In genomic region chr11:65869643-65870306, GRCh38 we compare ENCODE assay signal across 22 cellular contexts. TPM values are rescaled to one million over a fixed set of nuclear protein-coding genes. Genes with fewer than 3 reads are reported as not detected.
DNase-seq lines count a peak whose midpoint lies in the region; ATAC-seq, FAIRE-seq and TF ChIP-seq lines count a peak whose summit lies in the region.
"Had no signal": no experiment of that assay in that cellular context is flagged by ENCODE, and none has a peak within 500 bp of the region (broad histone marks: within the 10 kb centered on the region; RNA-seq: fewer than 3 reads in every experiment).

No MANE protein-coding gene starts in this region.

- no peaks in the 10 kb centered on the region for H3K27me3 Mint-ChIP-seq in activated CD4-positive, alpha-beta T cell treated with anti-CD3 and anti-CD28 coated beads, Interleukin-2, amount 10 ng/mL, durations not matched to agents 7 days and 5 days
- H3K27me3 Mint-ChIP-seq: activated CD8-positive, alpha-beta T cell treated with anti-CD3 and anti-CD28 coated beads for 36 hours had no signal

- H3K4me1 Mint-ChIP-seq in activated CD4-positive, alpha-beta T cell treated with anti-CD3 and anti-CD28 coated beads, Interleukin-2, amount 10 ng/mL, durations not matched to agents 7 days and 5 days = peaks cover 36% of the 10 kb centered on the region

- no peaks in the 10 kb centered on the region for H3K9me3 ChIP-seq in HepG2 (ENCODE audit: low read length)
- H3K9me3 ChIP-seq in spleen = no peaks in the 10 kb centered on the region
- H3K9me3 ChIP-seq: colonic mucosa, gastrocnemius medialis had no signal

- peaks cover 15% of the 10 kb centered on the region for H3K36me3 Mint-ChIP-seq in activated CD4-positive, alpha-beta T cell treated with anti-CD3 and anti-CD28 coated beads, Interleukin-2, amount 10 ng/mL, durations not matched to agents 7 days and 5 days (ENCODE audit: low read depth)

- no peaks in the 10 kb centered on the region for H3K79me2 ChIP-seq in HepG2 (ENCODE audit: insufficient read depth, low read length)

- no peak for DNase-seq in activated CD4-positive, alpha-beta T cell treated with anti-CD3 and anti-CD28 coated beads, Interleukin-2, amount 10 ng/mL, durations not matched to agents 7 days and 5 days
- DNase-seq in activated CD4-positive, alpha-beta T cell treated with anti-CD3 and anti-CD28 coated beads, Interleukin-2, amount 50 U/mL, for 1 hour = no peak
- no peak for DNase-seq in RWPE1 (ENCODE audit: low spot score)
- DNase-seq in HepG2 (ENCODE audit: low spot score) = no peak
- peak; percentile 69 for DNase-seq in spleen
- DNase-seq in Ammon's horn (ENCODE audit: low spot score) = no peak
- DNase-seq: ACHN; activated CD8-positive, alpha-beta T cell treated with anti-CD3 and anti-CD28 coated beads for 36 hours; amygdala; colonic mucosa; gastrocnemius medialis; immature natural killer cell; mesendoderm; NCI-H1436 treated with DMSO at 0.1 percent for 48 hours; small intestine; stimulated activated naive CD4-positive, alpha-beta T cell had no signal

- H3K4me1 ChIP-seq in HepG2 (ENCODE audit: insufficient read depth, low read length) (peaks cover 22% of the 10 kb centered on the region), spleen (peaks cover 16 to 78% (median 48%) of the 10 kb centered on the region in 6 donors)
- H3K4me1 ChIP-seq: colonic mucosa had no signal

- in situ Hi-C loops in HepG2 (cut with HindIII; ENCODE audit: extremely low pct_ligation_motif_present, low pct_unique_long_range_greater_than_20kb) = no loop called here

- H3K4me2 ChIP-seq in HepG2 (ENCODE audit: low read depth, low read length) = no peak overlapping the region

- POLR2A ChIA-PET in activated CD4-positive, alpha-beta T cell treated with anti-CD3 and anti-CD28 coated beads, Interleukin-2, amount 10 ng/mL, durations not matched to agents 7 days and 5 days (lab: Charles Lee) = interaction anchor here (1.1 kb wide), 1 partner anchor 10 kb away, joined by 3 read pairs; the partner anchor contains the start of gene MUS81
- POLR2A ChIA-PET in RWPE1 (lab: Yijun Ruan, JAX; ENCODE audit: low non-redundant PET) = no interaction called here
- POLR2A ChIA-PET in HepG2 (lab: Yijun Ruan, JAX) = interaction anchor here (1.0 to 8.9 kb wide), 5 partner anchors 11 to 157 kb away, joined by 3 to 81 read pairs (median 3); partner anchors contain the start of genes CFL1, FIBP and MUS81

- H3K27me3 ChIP-seq in HepG2 (ENCODE audit: control insufficient read depth in 1 of 2, insufficient read depth in 2 of 2, low read length in 2 of 2) (no peaks in the 10 kb centered on the region; a peak in 1 of 5 replicates), spleen (replicated peaks in 1 of 7) (peaks cover 0 to 11% (median 0%) of the 10 kb centered on the region in 7 donors)
- H3K27me3 ChIP-seq: colonic mucosa, gastrocnemius medialis had no signal

- TF ChIP-seq CTCF in RWPE1 (conservative IDR thresholded peaks at IDR 0.05; ENCODE audit: low read depth) = no peak
- no peak for TF ChIP-seq CTCF in HepG2 (CRISPR knock-in tag; IDR thresholded peaks at IDR 0.05)
- no peak for TF ChIP-seq CTCF in spleen (IDR thresholded peaks at IDR 0.05 in 8 of 11, conservative IDR thresholded peaks at IDR 0.05 in 3 of 11)

- CTCF ChIA-PET in activated CD4-positive, alpha-beta T cell treated with anti-CD3 and anti-CD28 coated beads, Interleukin-2, amount 10 ng/mL, durations not matched to agents 7 days and 5 days (lab: Charles Lee) = interaction anchor here (0.6 to 25.8 kb wide), 6 partner anchors 9 to 119 kb away, joined by 3 to 590 read pairs (median 6); partner anchors contain the start of genes CCDC85B, CFL1, CTSW and FIBP
- CTCF ChIA-PET in RWPE1 (lab: Yijun Ruan, JAX) = interaction anchor here (0.5 to 1.9 kb wide), 3 partner anchors 9 to 12 kb away, joined by 3 to 5 read pairs (median 3); no protein-coding TSS in a partner anchor
- CTCF ChIA-PET in HepG2 (lab: Yijun Ruan, JAX; ENCODE audit: low intra/inter-chr PET ratio, low total read pairs) = no interaction called here

- ATAC-seq in HepG2 (no peak; the same call in 2 of the 3 replicates), HG03469 (IDR thresholded peaks at IDR 0.05; ENCODE audit: unreplicated experiment) (no peak), HG03280 (IDR thresholded peaks at IDR 0.05; ENCODE audit: unreplicated experiment) (no peak)
- ATAC-seq: activated CD8-positive, alpha-beta T cell treated with anti-CD3 and anti-CD28 coated beads for 36 hours; gastrocnemius medialis had no signal

- H3K27ac Mint-ChIP-seq in activated CD4-positive, alpha-beta T cell treated with anti-CD3 and anti-CD28 coated beads, Interleukin-2, amount 10 ng/mL, durations not matched to agents 7 days and 5 days = peak overlapping the region; percentile 22
- H3K27ac Mint-ChIP-seq: activated CD8-positive, alpha-beta T cell treated with anti-CD3 and anti-CD28 coated beads for 36 hours; activated T-helper 1 cell treated with anti-CD3 and anti-CD28 coated beads, Interleukin-12 subunit alpha, Interleukin-12 subunit beta, Interleukin-2, Interleukin-4 antibody, amounts not matched to agents 30 ng/mL and 10 ng/mL and 1 ng/mL, durations not matched to agents 14 hours and 24 hours and 36 hours had no signal

- H3K9ac ChIP-seq in HepG2 (ENCODE audit: insufficient read depth, low read depth, low read length) = no peak overlapping the region

- H3K27ac ChIP-seq in RWPE1 (peak overlapping the region; percentile 82), HepG2 (ENCODE audit: extremely low read length, insufficient read depth, low read length) (no peak overlapping the region), spleen (peak overlapping the region in 5 of 8 donors; percentile 82 to 91 (median 85))
- H3K27ac ChIP-seq: colonic mucosa had no signal

- H3K9me3 Mint-ChIP-seq in activated CD4-positive, alpha-beta T cell treated with anti-CD3 and anti-CD28 coated beads, Interleukin-2, amount 10 ng/mL, durations not matched to agents 7 days and 5 days = no peaks in the 10 kb centered on the region
- H3K9me3 Mint-ChIP-seq: activated CD8-positive, alpha-beta T cell treated with anti-CD3 and anti-CD28 coated beads for 36 hours; activated T-helper 1 cell treated with anti-CD3 and anti-CD28 coated beads, Interleukin-12 subunit alpha, Interleukin-12 subunit beta, Interleukin-2, Interleukin-4 antibody, amounts not matched to agents 30 ng/mL and 10 ng/mL and 1 ng/mL, durations not matched to agents 14 hours and 24 hours and 36 hours; immature natural killer cell had no signal

- TF ChIP-seq EP300 in HepG2 (IDR thresholded peaks at IDR 0.05; ENCODE audit: low read depth in 2 of 2, low read length in 2 of 2) = no peak
- TF ChIP-seq EP300 in HepG2 (CRISPR knock-in tag; IDR thresholded peaks at IDR 0.05; ENCODE audit: borderline replicate concordance) = no peak

- H3K36me3 ChIP-seq in HepG2 (replicated peaks in 1 of 2; ENCODE audit: control insufficient read depth in 1 of 2, insufficient read depth in 2 of 2, low read length in 2 of 2) (peaks cover 6 to 22% of the 10 kb centered on the region in 2 experiments; a peak in 4 of 5 replicates), spleen (peaks cover 0 to 37% (median 26%) of the 10 kb centered on the region in 6 donors)
- H3K36me3 ChIP-seq: colonic mucosa had no signal

- no peak overlapping the region for H2AFZ ChIP-seq in HepG2 (ENCODE audit: low read length)

- 73% methylated on average over 19 of the region's 24 CpGs for WGBS in HepG2 (ENCODE audit: low lambda C conversion rate)
- 77 to 85% (median 79%) methylated on average over 19 to 24 of the region's 24 CpGs for whole genome bisulfite sequencing in spleen, 5 donors

- no peak for TF ChIP-seq RAD21 in HepG2 (CRISPR knock-in tag; IDR thresholded peaks at IDR 0.05)

- no TSS peak for BruUV-seq in HepG2 (replicated peaks; lab: Mats Ljungman, UMichigan)

- no peak overlapping the region for H3K4me3 Mint-ChIP-seq in activated CD4-positive, alpha-beta T cell treated with anti-CD3 and anti-CD28 coated beads, Interleukin-2, amount 10 ng/mL, durations not matched to agents 7 days and 5 days
- H3K4me3 Mint-ChIP-seq: activated CD8-positive, alpha-beta T cell treated with anti-CD3 and anti-CD28 coated beads for 36 hours; activated T-helper 1 cell treated with anti-CD3 and anti-CD28 coated beads, Interleukin-12 subunit alpha, Interleukin-12 subunit beta, Interleukin-2, Interleukin-4 antibody, amounts not matched to agents 30 ng/mL and 10 ng/mL and 1 ng/mL, durations not matched to agents 14 hours and 24 hours and 36 hours had no signal

- TF ChIP-seq POLR2A in HepG2 (IDR thresholded peaks at IDR 0.05; ENCODE audit: insufficient read depth in 1 of 2, low read depth in 2 of 2, low read length in 2 of 2) (peak in 1 of 2 experiments; percentile 37; a peak in 1 of 4 replicates), spleen (IDR thresholded peaks at IDR 0.05) (no peak)

- no peak overlapping the region; a peak in 1 of 6 replicates for H3K4me3 ChIP-seq in HepG2 (replicated peaks in 1 of 3; ENCODE audit: insufficient read depth in 1 of 3, low read depth in 2 of 3, low read length in 3 of 3)
- no peak overlapping the region for H3K4me3 ChIP-seq in spleen
- H3K4me3 ChIP-seq: colonic mucosa, gastrocnemius medialis had no signal

- FAIRE-seq in HepG2 (lab: Jason Lieb, UNC) = no peak
- FAIRE-seq: D721Med, small intestine had no signal

- intact Hi-C loops in HepG2 (cut with micrococcal nuclease; ENCODE audit: unreplicated experiment) = no loop called here
- intact Hi-C loops in spleen (cut with DNase I; ENCODE audit: low total_unique reads) = no loop called here

- no peaks in the 10 kb centered on the region for H4K20me1 ChIP-seq in HepG2 (ENCODE audit: insufficient read depth, low read length)

RNA-seq across cellular contexts. Expression of gene EFEMP2, which starts 2.8 kb away (rescaled TPM):
- total RNA-seq in activated CD4-positive, alpha-beta T cell treated with anti-CD3 and anti-CD28 coated beads, Interleukin-2, amount 10 ng/mL, durations not matched to agents 7 days and 5 days = 1 to 10 TPM; 9.0 to 9.7 TPM
- 3.7 and 7.4 TPM in 2 replicates for total RNA-seq in HepG2 (2016; rRNA removed; fragmentation: Illumina TruSeq; extraction: Trizol)
- total RNA-seq in HepG2 (2016; cell fraction: cytosol; rRNA removed; fragmentation: Illumina TruSeq; extraction: Trizol; ENCODE audit: low read depth) = 15.2 and 15.7 TPM in 2 replicates
- total RNA-seq in HepG2 (2016; cell fraction: insoluble cytoplasmic fraction; rRNA removed; fragmentation: Illumina TruSeq; extraction: Trizol) = 3.7 and 8.2 TPM in 2 replicates
- 12.4 and 16.0 TPM in 2 replicates for total RNA-seq in HepG2 (2016; cell fraction: membrane; rRNA removed; fragmentation: Illumina TruSeq; extraction: Trizol)
- total RNA-seq in HepG2 (2016; cell fraction: nucleus; rRNA removed; fragmentation: Illumina TruSeq; extraction: Trizol) = 7.8 and 14.5 TPM in 2 replicates
- polyA plus RNA-seq in HepG2 (2011; rRNA removed) = 29.7 and 34.3 TPM in 2 replicates
- 17.6 and 22.8 TPM in 2 replicates for polyA plus RNA-seq in HepG2 (2011; cell fraction: cytosol; rRNA removed)
- polyA plus RNA-seq in HepG2 (2011; cell fraction: nucleus; rRNA removed) = 150 and 216 TPM in 2 replicates
- polyA plus RNA-seq in HepG2 (2012) = 12.1 and 14.4 TPM in 2 replicates
- 19.2 and 19.9 TPM in 2 replicates for polyA plus RNA-seq in HepG2 (2016; cell fraction: cytosol; fragmentation: Illumina TruSeq; extraction: Trizol; ENCODE audit: low read depth)
- polyA plus RNA-seq in HepG2 (2016; cell fraction: insoluble cytoplasmic fraction; fragmentation: Illumina TruSeq; extraction: Trizol; ENCODE audit: low read depth) = 5.8 and 5.9 TPM in 2 replicates
- polyA plus RNA-seq in HepG2 (2016; cell fraction: membrane; fragmentation: Illumina TruSeq; extraction: Trizol; ENCODE audit: low read depth) = 18.0 and 19.9 TPM in 2 replicates
- 20.2 and 23.5 TPM in 2 replicates for polyA plus RNA-seq in HepG2 (2016; cell fraction: nucleus; fragmentation: Illumina TruSeq; extraction: Trizol; ENCODE audit: insufficient read depth, low read depth)
- 2.1 and 18.1 TPM in 2 replicates for polyA minus RNA-seq in HepG2 (2011; rRNA and poly(A)+ RNA removed; ENCODE audit: low replicate concordance)
- 4.1 and 4.8 TPM in 2 replicates for polyA minus RNA-seq in HepG2 (2011; cell fraction: cytosol; rRNA and poly(A)+ RNA removed)
- 14.5 and 17.7 TPM in 2 replicates for polyA minus RNA-seq in HepG2 (2011; cell fraction: nucleus; rRNA and poly(A)+ RNA removed)
- 10 to 100 TPM; 21.0 to 53.5 (median 38.4) TPM for total RNA-seq in spleen
- 10 to 100 TPM; 22.5 to 39.1 (median 31.4) TPM for polyA plus RNA-seq in spleen

RNA-seq across cellular contexts. Expression of gene MUS81, which starts 9.5 kb away (rescaled TPM):
- 100 to 1,000 TPM in 1 of 2 experiments, 10 to 100 TPM in 1; 96.6 to 108 TPM for total RNA-seq in activated CD4-positive, alpha-beta T cell treated with anti-CD3 and anti-CD28 coated beads, Interleukin-2, amount 10 ng/mL, durations not matched to agents 7 days and 5 days
- total RNA-seq in HepG2 (2016; rRNA removed; fragmentation: Illumina TruSeq; extraction: Trizol) (13.2 and 25.6 TPM in 2 replicates), spleen (10 to 100 TPM; 54.8 to 77.3 (median 65.5) TPM)
- total RNA-seq in HepG2 (2016; cell fraction: cytosol; rRNA removed; fragmentation: Illumina TruSeq; extraction: Trizol; ENCODE audit: low read depth) = 9.1 and 9.8 TPM in 2 replicates
- 10.0 and 23.4 TPM in 2 replicates for total RNA-seq in HepG2 (2016; cell fraction: insoluble cytoplasmic fraction; rRNA removed; fragmentation: Illumina TruSeq; extraction: Trizol)
- 9.8 and 11.9 TPM in 2 replicates for total RNA-seq in HepG2 (2016; cell fraction: membrane; rRNA removed; fragmentation: Illumina TruSeq; extraction: Trizol)
- total RNA-seq in HepG2 (2016; cell fraction: nucleus; rRNA removed; fragmentation: Illumina TruSeq; extraction: Trizol) = 33.1 and 33.6 TPM in 2 replicates
- polyA plus RNA-seq in HepG2 (2011; rRNA removed) (30.2 and 43.6 TPM in 2 replicates), spleen (10 to 100 TPM; 71.2 to 93.5 (median 89.5) TPM)
- 9.6 and 15.1 TPM in 2 replicates for polyA plus RNA-seq in HepG2 (2011; cell fraction: cytosol; rRNA removed)
- polyA plus RNA-seq in HepG2 (2011; cell fraction: nucleus; rRNA removed) = 256 and 293 TPM in 2 replicates
- polyA plus RNA-seq in HepG2 (2012) = 17.9 and 34.3 TPM in 2 replicates
- polyA plus RNA-seq in HepG2 (2016; cell fraction: cytosol; fragmentation: Illumina TruSeq; extraction: Trizol; ENCODE audit: low read depth) = 5.3 and 7.5 TPM in 2 replicates
- polyA plus RNA-seq in HepG2 (2016; cell fraction: insoluble cytoplasmic fraction; fragmentation: Illumina TruSeq; extraction: Trizol; ENCODE audit: low read depth) = 10.0 and 14.2 TPM in 2 replicates
- polyA plus RNA-seq in HepG2 (2016; cell fraction: membrane; fragmentation: Illumina TruSeq; extraction: Trizol; ENCODE audit: low read depth) = 9.0 and 9.4 TPM in 2 replicates
- polyA plus RNA-seq in HepG2 (2016; cell fraction: nucleus; fragmentation: Illumina TruSeq; extraction: Trizol; ENCODE audit: insufficient read depth, low read depth) = 70.1 TPM in 2 replicates
- polyA minus RNA-seq in HepG2 (2011; rRNA and poly(A)+ RNA removed; ENCODE audit: low replicate concordance) = 21.4 and 58.7 TPM in 2 replicates
- polyA minus RNA-seq in HepG2 (2011; cell fraction: cytosol; rRNA and poly(A)+ RNA removed) = 5.5 and 5.8 TPM in 2 replicates
- 60.9 and 66.5 TPM in 2 replicates for polyA minus RNA-seq in HepG2 (2011; cell fraction: nucleus; rRNA and poly(A)+ RNA removed)

RNA-seq across cellular contexts. Expression of gene CTSW, which starts 9.9 kb away (rescaled TPM):
- 10 to 100 TPM; 22.9 to 23.6 TPM for total RNA-seq in activated CD4-positive, alpha-beta T cell treated with anti-CD3 and anti-CD28 coated beads, Interleukin-2, amount 10 ng/mL, durations not matched to agents 7 days and 5 days
- total RNA-seq in HepG2 (2016; rRNA removed; fragmentation: Illumina TruSeq; extraction: Trizol) (not detected in 2 replicates), spleen (10 to 100 TPM; 18.8 to 38.2 (median 29.5) TPM)
- total RNA-seq in HepG2 (2016; cell fraction: cytosol; rRNA removed; fragmentation: Illumina TruSeq; extraction: Trizol; ENCODE audit: low read depth) = not detected in 2 replicates
- not detected in 2 replicates for total RNA-seq in HepG2 (2016; cell fraction: insoluble cytoplasmic fraction; rRNA removed; fragmentation: Illumina TruSeq; extraction: Trizol)
- not detected in 2 replicates for total RNA-seq in HepG2 (2016; cell fraction: membrane; rRNA removed; fragmentation: Illumina TruSeq; extraction: Trizol)
- total RNA-seq in HepG2 (2016; cell fraction: nucleus; rRNA removed; fragmentation: Illumina TruSeq; extraction: Trizol) = not detected in 2 replicates
- polyA plus RNA-seq in HepG2 (2011; rRNA removed) (0.09 TPM in 1 of 2 replicates, not detected in the other), spleen (10 to 100 TPM in 2 of 3 donors, 1 to 10 TPM in 1; 5.6 to 13.2 (median 10.8) TPM)
- polyA plus RNA-seq in HepG2 (2011; cell fraction: cytosol; rRNA removed) = not detected in 2 replicates
- 0.24 TPM in 1 of 2 replicates, not detected in the other for polyA plus RNA-seq in HepG2 (2011; cell fraction: nucleus; rRNA removed)
- 0.29 TPM in 1 of 2 replicates, not detected in the other for polyA plus RNA-seq in HepG2 (2012)
- not detected in 2 replicates for polyA plus RNA-seq in HepG2 (2016; cell fraction: cytosol; fragmentation: Illumina TruSeq; extraction: Trizol; ENCODE audit: low read depth)
- polyA plus RNA-seq in HepG2 (2016; cell fraction: insoluble cytoplasmic fraction; fragmentation: Illumina TruSeq; extraction: Trizol; ENCODE audit: low read depth) = not detected in 2 replicates
- polyA plus RNA-seq in HepG2 (2016; cell fraction: membrane; fragmentation: Illumina TruSeq; extraction: Trizol; ENCODE audit: low read depth) = not detected in 2 replicates
- polyA plus RNA-seq in HepG2 (2016; cell fraction: nucleus; fragmentation: Illumina TruSeq; extraction: Trizol; ENCODE audit: insufficient read depth, low read depth) = not detected in 2 replicates
- not detected in 2 replicates for polyA minus RNA-seq in HepG2 (2011; rRNA and poly(A)+ RNA removed; ENCODE audit: low replicate concordance)
- not detected in 2 replicates for polyA minus RNA-seq in HepG2 (2011; cell fraction: cytosol; rRNA and poly(A)+ RNA removed)
- not detected in 2 replicates for polyA minus RNA-seq in HepG2 (2011; cell fraction: nucleus; rRNA and poly(A)+ RNA removed)
- total RNA-seq: NCI-H460, OCI-LY7 had no signal

RNA-seq across cellular contexts. Expression of gene CFL1, which starts 11.8 kb away (rescaled TPM):
- 1,000 to 10,000 TPM; 1,543 to 1,707 TPM for total RNA-seq in activated CD4-positive, alpha-beta T cell treated with anti-CD3 and anti-CD28 coated beads, Interleukin-2, amount 10 ng/mL, durations not matched to agents 7 days and 5 days
- total RNA-seq in HepG2 (2016; rRNA removed; fragmentation: Illumina TruSeq; extraction: Trizol) = 383 and 458 TPM in 2 replicates
- total RNA-seq in HepG2 (2016; cell fraction: cytosol; rRNA removed; fragmentation: Illumina TruSeq; extraction: Trizol; ENCODE audit: low read depth) = 49.6 and 56.4 TPM in 2 replicates
- 365 and 431 TPM in 2 replicates for total RNA-seq in HepG2 (2016; cell fraction: insoluble cytoplasmic fraction; rRNA removed; fragmentation: Illumina TruSeq; extraction: Trizol)
- total RNA-seq in HepG2 (2016; cell fraction: membrane; rRNA removed; fragmentation: Illumina TruSeq; extraction: Trizol) = 92.4 and 99.4 TPM in 2 replicates
- total RNA-seq in HepG2 (2016; cell fraction: nucleus; rRNA removed; fragmentation: Illumina TruSeq; extraction: Trizol) = 154 and 171 TPM in 2 replicates
- 347 and 379 TPM in 2 replicates for polyA plus RNA-seq in HepG2 (2011; rRNA removed)
- polyA plus RNA-seq in HepG2 (2011; cell fraction: cytosol; rRNA removed) = 649 and 884 TPM in 2 replicates
- polyA plus RNA-seq in HepG2 (2011; cell fraction: nucleus; rRNA removed) = 218 and 244 TPM in 2 replicates
- polyA plus RNA-seq in HepG2 (2012) = 289 and 295 TPM in 2 replicates
- polyA plus RNA-seq in HepG2 (2016; cell fraction: cytosol; fragmentation: Illumina TruSeq; extraction: Trizol; ENCODE audit: low read depth) = 112 and 116 TPM in 2 replicates
- 879 and 1,116 TPM in 2 replicates for polyA plus RNA-seq in HepG2 (2016; cell fraction: insoluble cytoplasmic fraction; fragmentation: Illumina TruSeq; extraction: Trizol; ENCODE audit: low read depth)
- 173 and 178 TPM in 2 replicates for polyA plus RNA-seq in HepG2 (2016; cell fraction: membrane; fragmentation: Illumina TruSeq; extraction: Trizol; ENCODE audit: low read depth)
- polyA plus RNA-seq in HepG2 (2016; cell fraction: nucleus; fragmentation: Illumina TruSeq; extraction: Trizol; ENCODE audit: insufficient read depth, low read depth) = 427 and 437 TPM in 2 replicates
- polyA minus RNA-seq in HepG2 (2011; rRNA and poly(A)+ RNA removed; ENCODE audit: low replicate concordance) = 360 and 1,083 TPM in 2 replicates
- polyA minus RNA-seq in HepG2 (2011; cell fraction: cytosol; rRNA and poly(A)+ RNA removed) = 284 and 320 TPM in 2 replicates
- 153 and 218 TPM in 2 replicates for polyA minus RNA-seq in HepG2 (2011; cell fraction: nucleus; rRNA and poly(A)+ RNA removed)
- total RNA-seq in spleen = 1,000 to 10,000 TPM in 2 of 7 donors, 100 to 1,000 TPM in 5; 666 to 1,219 (median 868) TPM
- 100 to 1,000 TPM; 562 to 869 (median 862) TPM for polyA plus RNA-seq in spleen

RNA-seq across cellular contexts. Expression of gene FIBP, which starts 18.5 kb away (rescaled TPM):
- total RNA-seq in activated CD4-positive, alpha-beta T cell treated with anti-CD3 and anti-CD28 coated beads, Interleukin-2, amount 10 ng/mL, durations not matched to agents 7 days and 5 days = 100 to 1,000 TPM in 1 of 2 experiments, 10 to 100 TPM in 1; 94.7 to 112 TPM
- total RNA-seq in HepG2 (2016; rRNA removed; fragmentation: Illumina TruSeq; extraction: Trizol) = 62.1 and 66.0 TPM in 2 replicates
- total RNA-seq in HepG2 (2016; cell fraction: cytosol; rRNA removed; fragmentation: Illumina TruSeq; extraction: Trizol; ENCODE audit: low read depth) = 107 and 121 TPM in 2 replicates
- total RNA-seq in HepG2 (2016; cell fraction: insoluble cytoplasmic fraction; rRNA removed; fragmentation: Illumina TruSeq; extraction: Trizol) = 58.2 and 62.9 TPM in 2 replicates
- total RNA-seq in HepG2 (2016; cell fraction: membrane; rRNA removed; fragmentation: Illumina TruSeq; extraction: Trizol) = 102 and 112 TPM in 2 replicates
- 30.9 and 31.6 TPM in 2 replicates for total RNA-seq in HepG2 (2016; cell fraction: nucleus; rRNA removed; fragmentation: Illumina TruSeq; extraction: Trizol)
- 42.9 and 55.3 TPM in 2 replicates for polyA plus RNA-seq in HepG2 (2011; rRNA removed)
- 42.7 and 69.1 TPM in 2 replicates for polyA plus RNA-seq in HepG2 (2011; cell fraction: cytosol; rRNA removed)
- 93.3 and 102 TPM in 2 replicates for polyA plus RNA-seq in HepG2 (2011; cell fraction: nucleus; rRNA removed)
- polyA plus RNA-seq in HepG2 (2012) = 30.4 and 30.7 TPM in 2 replicates
- 106 and 128 TPM in 2 replicates for polyA plus RNA-seq in HepG2 (2016; cell fraction: cytosol; fragmentation: Illumina TruSeq; extraction: Trizol; ENCODE audit: low read depth)
- 57.7 and 68.5 TPM in 2 replicates for polyA plus RNA-seq in HepG2 (2016; cell fraction: insoluble cytoplasmic fraction; fragmentation: Illumina TruSeq; extraction: Trizol; ENCODE audit: low read depth)
- polyA plus RNA-seq in HepG2 (2016; cell fraction: membrane; fragmentation: Illumina TruSeq; extraction: Trizol; ENCODE audit: low read depth) = 104 and 109 TPM in 2 replicates
- polyA plus RNA-seq in HepG2 (2016; cell fraction: nucleus; fragmentation: Illumina TruSeq; extraction: Trizol; ENCODE audit: insufficient read depth, low read depth) = 53.2 and 59.2 TPM in 2 replicates
- 100 and 198 TPM in 2 replicates for polyA minus RNA-seq in HepG2 (2011; rRNA and poly(A)+ RNA removed; ENCODE audit: low replicate concordance)
- 30.7 and 31.3 TPM in 2 replicates for polyA minus RNA-seq in HepG2 (2011; cell fraction: cytosol; rRNA and poly(A)+ RNA removed)
- polyA minus RNA-seq in HepG2 (2011; cell fraction: nucleus; rRNA and poly(A)+ RNA removed) = 25.2 and 39.5 TPM in 2 replicates
- total RNA-seq in spleen = 10 to 100 TPM; 52.3 to 79.0 (median 64.9) TPM
- 10 to 100 TPM; 61.9 to 66.3 (median 62.3) TPM for polyA plus RNA-seq in spleen

Comparison
In these comparisons a context has a peak if more than half of its experiments do, and no peak if none do; other contexts are left out.
1. RNA of gene CTSW, which starts 9.9 kb away (total RNA-seq): 18.8 to 38.2 TPM in spleen and 22.9 to 23.6 TPM in activated CD4-positive, alpha-beta T cell treated with anti-CD3 and anti-CD28 coated beads, Interleukin-2, amount 10 ng/mL, durations not matched to agents 7 days and 5 days; not detected in HepG2; every median in the first group is over 10 times any median in the second.